In the genomic region with DNA sequence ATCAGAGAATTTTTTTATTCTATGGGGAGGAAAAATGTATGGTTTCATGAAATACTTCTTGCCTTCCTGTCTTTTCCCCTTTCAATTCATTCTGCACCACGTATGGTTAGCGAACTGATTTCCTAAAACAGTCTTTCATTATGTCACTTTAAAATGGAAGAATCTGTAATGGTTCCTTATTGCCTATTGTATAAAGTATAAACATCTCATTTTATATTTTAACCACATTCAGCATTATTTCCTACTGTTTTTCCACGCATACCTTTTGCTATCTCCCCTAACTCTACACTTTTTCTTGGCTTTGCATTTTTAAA, we compare ENCODE assay signal across 11 cellular contexts.
DNase-seq lines count a peak whose midpoint lies in the region; ATAC-seq, FAIRE-seq and TF ChIP-seq lines count a peak whose summit lies in the region.
"Had no signal": no experiment of that assay in that cellular context is flagged by ENCODE, and none has a peak within 500 bp of the region (broad histone marks: within the 10 kb centered on the region; RNA-seq: fewer than 3 reads in every experiment).

No MANE protein-coding gene starts in this region.

- H3K9me3 Mint-ChIP-seq in natural killer cell treated with Interleukin-12 subunit alpha and Interleukin-12 subunit beta and Interleukin-15 and Interleukin-18, amount 100 ng/mL, for 72 hours = no peaks in the 10 kb centered on the region

- FAIRE-seq in RCC 7860 (lab: Jason Lieb, UNC) = no peak
- FAIRE-seq: TTC549 had no signal

- no peak for ATAC-seq in natural killer cell treated with Interleukin-12 subunit alpha and Interleukin-12 subunit beta and Interleukin-15 and Interleukin-18, amount 100 ng/mL, for 72 hours
- no peak for ATAC-seq in GM18505 (IDR thresholded peaks at IDR 0.05; ENCODE audit: unreplicated experiment)

- no peak overlapping the region for H3K4me3 ChIP-seq in BLaER1
- peak overlapping the region; percentile 44 for H3K4me3 ChIP-seq in MG63
- H3K4me3 ChIP-seq in coronary artery = peak overlapping the region; percentile 62
- H3K4me3 ChIP-seq: lung had no signal

- no peaks in the 10 kb centered on the region for H4K20me1 ChIP-seq in BLaER1

- TF ChIP-seq POLR2A in GM18505 (IDR thresholded peaks at IDR 0.05; ENCODE audit: borderline replicate concordance, extremely low read depth, insufficient read depth, insufficient read length) = no peak

- H3K27ac Mint-ChIP-seq in natural killer cell treated with Interleukin-12 subunit alpha and Interleukin-12 subunit beta and Interleukin-15 and Interleukin-18, amount 100 ng/mL, for 72 hours = peak overlapping the region; percentile 5 to 61

- no peaks in the 10 kb centered on the region for H3K27me3 ChIP-seq in BLaER1
- H3K27me3 ChIP-seq in MG63 = no peaks in the 10 kb centered on the region

- peaks cover 14% of the 10 kb centered on the region; the same call in 1 of the 2 replicates for H3K4me1 ChIP-seq in BLaER1

- H3K4me2 ChIP-seq in BLaER1 = peak overlapping the region; percentile 45

- no peak for DNase-seq in MG63
- DNase-seq in coronary artery (ENCODE audit: low spot score) = no peak
- no peak for DNase-seq in natural killer cell treated with Interleukin-12 subunit alpha and Interleukin-12 subunit beta and Interleukin-15 and Interleukin-18, amount 100 ng/mL, for 72 hours (ENCODE audit: low spot score)
- no peak for DNase-seq in RCC 7860 (ENCODE audit: low spot score)
- no peak for DNase-seq in GM10266 (ENCODE audit: extremely low spot score)
- no peak for DNase-seq in KG1 (lab: John Stamatoyannopoulos, UW)
- DNase-seq: DMS153 had no signal

- H3K9me3 ChIP-seq in BLaER1 = no peaks in the 10 kb centered on the region
- no peaks in the 10 kb centered on the region for H3K9me3 ChIP-seq in MG63

- no peaks in the 10 kb centered on the region for H3K36me3 ChIP-seq in BLaER1
- no peaks in the 10 kb centered on the region for H3K36me3 ChIP-seq in MG63

- no peak overlapping the region for H3K9ac ChIP-seq in BLaER1

- H3K4me1 Mint-ChIP-seq in natural killer cell treated with Interleukin-12 subunit alpha and Interleukin-12 subunit beta and Interleukin-15 and Interleukin-18, amount 100 ng/mL, for 72 hours (ENCODE audit: low read depth in 2 of 2) = peaks cover 19 to 23% of the 10 kb centered on the region in 2 donors

- TF ChIP-seq CTCF in coronary artery (IDR thresholded peaks at IDR 0.05) = no peak
- TF ChIP-seq CTCF in GM10266 (IDR thresholded peaks at IDR 0.05; ENCODE audit: control insufficient read depth, insufficient read depth, low read depth, missing control alignments) = no peak

- no peaks in the 10 kb centered on the region for H3K36me3 Mint-ChIP-seq in natural killer cell treated with Interleukin-12 subunit alpha and Interleukin-12 subunit beta and Interleukin-15 and Interleukin-18, amount 100 ng/mL, for 72 hours

- H3K27me3 Mint-ChIP-seq in natural killer cell treated with Interleukin-12 subunit alpha and Interleukin-12 subunit beta and Interleukin-15 and Interleukin-18, amount 100 ng/mL, for 72 hours = peaks cover 0 to 3% of the 10 kb centered on the region in 2 donors

- H3K27ac ChIP-seq in BLaER1 (no peak overlapping the region), coronary artery (no peak overlapping the region)

- H3K4me3 Mint-ChIP-seq in natural killer cell treated with Interleukin-12 subunit alpha and Interleukin-12 subunit beta and Interleukin-15 and Interleukin-18, amount 100 ng/mL, for 72 hours = peak overlapping the region; percentile 65
